Comparison of ENCODE assay signal across 6 cellular contexts in genomic region chr11:316031-316701, GRCh38. TPM values are rescaled to one million over a fixed set of nuclear protein-coding genes. Genes with fewer than 3 reads are reported as not detected.
A peak's percentile ranks its signal among the peaks of the same experiment; 100 is the strongest.
DNase-seq lines count a peak whose midpoint lies in the region; ATAC-seq, FAIRE-seq and TF ChIP-seq lines count a peak whose summit lies in the region.

No MANE protein-coding gene starts in this region.

- H3K9me1 ChIP-seq in K562 (ENCODE audit: control insufficient read depth, insufficient read depth, low read length), result no peaks in the 10 kb centered on the region

- H3K36me3 Mint-ChIP-seq in natural killer cell treated with Interleukin-12 subunit alpha and Interleukin-12 subunit beta and Interleukin-15 and Interleukin-18, amount 100 ng/mL, for 72 hours, result no peaks in the 10 kb centered on the region
- no peaks in the 10 kb centered on the region for H3K36me3 Mint-ChIP-seq in glutamatergic neuron (ENCODE audit: unreplicated experiment)

- no peak overlapping the region for H2AFZ ChIP-seq in K562 (ENCODE audit: low read depth, low read length)

- TF ChIP-seq RAD21 in K562 (CRISPR knock-in tag; conservative IDR thresholded peaks at IDR 0.05 in 1 of 2, IDR thresholded peaks at IDR 0.05 in 1 of 2), result no peak

- CTCF ChIA-PET in K562 (lab: Yijun Ruan, JAX; ENCODE audit: low intra/inter-chr PET ratio), result interaction anchor here (0.6 kb wide), 1 partner anchor 409 kb away, joined by 3 read pairs; no protein-coding TSS in a partner anchor

- H3K4me2 ChIP-seq in K562 (ENCODE audit: insufficient read depth, low read length), result peak overlapping the region; percentile 95

- peak overlapping the region; percentile 87 for H3K4me3 Mint-ChIP-seq in natural killer cell treated with Interleukin-12 subunit alpha and Interleukin-12 subunit beta and Interleukin-15 and Interleukin-18, amount 100 ng/mL, for 72 hours
- no peak overlapping the region for H3K4me3 Mint-ChIP-seq in glutamatergic neuron (ENCODE audit: unreplicated experiment)

- H3K79me2 ChIP-seq in K562 (ENCODE audit: control insufficient read depth, insufficient read depth, low read length), result peaks cover 84% of the 10 kb centered on the region

- peak overlapping the region; percentile 87 for H3K27ac ChIP-seq in K562 (ENCODE audit: extremely low read depth, low read depth, low read length)

- H3K27me3 Mint-ChIP-seq in natural killer cell treated with Interleukin-12 subunit alpha and Interleukin-12 subunit beta and Interleukin-15 and Interleukin-18, amount 100 ng/mL, for 72 hours, result no peaks in the 10 kb centered on the region
- H3K27me3 Mint-ChIP-seq in glutamatergic neuron (ENCODE audit: unreplicated experiment), result peaks cover 18% of the 10 kb centered on the region

- BruUV-seq in K562 (replicated peaks; lab: Mats Ljungman, UMichigan), result no TSS peak

- TF ChIP-seq CTCF in K562 (IDR thresholded peaks at IDR 0.05 in 2 of 3, conservative IDR thresholded peaks at IDR 0.05 in 1 of 3; ENCODE audit: insufficient read depth in 2 of 3, low read depth in 1 of 3, low read length in 3 of 3) (no peak), glutamatergic neuron (IDR thresholded peaks at IDR 0.05; ENCODE audit: partially characterized antibody, unreplicated experiment) (no peak)

- no peaks in the 10 kb centered on the region for H3K27me3 ChIP-seq in K562 (ENCODE audit: control insufficient read depth in 2 of 2, insufficient read depth in 2 of 2, low read length in 2 of 2)

- intact Hi-C loops in K562 (cut with micrococcal nuclease), result loop anchor here (2.0 kb wide), 1 partner anchor 39 kb away; no protein-coding TSS in a partner anchor

- H3K4me1 Mint-ChIP-seq in natural killer cell treated with Interleukin-12 subunit alpha and Interleukin-12 subunit beta and Interleukin-15 and Interleukin-18, amount 100 ng/mL, for 72 hours (ENCODE audit: low read depth in 2 of 2), result peaks cover 59 to 62% of the 10 kb centered on the region in 2 donors
- H3K4me1 Mint-ChIP-seq in glutamatergic neuron (ENCODE audit: low read depth, unreplicated experiment), result peaks cover 6% of the 10 kb centered on the region

- H3K4me1 ChIP-seq in K562 (replicated peaks in 1 of 2; ENCODE audit: control insufficient read depth in 2 of 2, insufficient read depth in 2 of 2, low read length in 2 of 2), result peaks cover 26 to 55% of the 10 kb centered on the region in 2 experiments

- H3K9me3 ChIP-seq in K562 (replicated peaks; ENCODE audit: control insufficient read depth, insufficient read depth, low read depth, low read length), result no peaks in the 10 kb centered on the region

- peaks cover 5% of the 10 kb centered on the region; the same call in 1 of the 2 replicates for H4K20me1 ChIP-seq in K562 (replicated peaks; ENCODE audit: control insufficient read depth, insufficient read depth, low read length)

- WGBS in K562 (ENCODE audit: insufficient coverage, low coverage, missing lambda C conversion rate), result 1% methylated on average over 56 of the region's 64 CpGs

- in situ Hi-C loops in K562 (cut with MboI), result no loop called here

- DNase-seq in K562 (ENCODE audit: extremely low read depth in 1 of 4, low spot score in 3 of 4) (peak; percentile 43 to 66 (median 54)), glutamatergic neuron (no peak), anterior cingulate cortex (lab: John Stamatoyannopoulos, UW) (no peak)
- peak; percentile 78 for DNase-seq in natural killer cell treated with Interleukin-12 subunit alpha and Interleukin-12 subunit beta and Interleukin-15 and Interleukin-18, amount 100 ng/mL, for 72 hours (ENCODE audit: low spot score)

- TF ChIP-seq POLR2A in GM10847 (IDR thresholded peaks at IDR 0.05; ENCODE audit: extremely low read depth, insufficient read length), result peak; percentile 34
- no peak for TF ChIP-seq POLR2A in K562 (conservative IDR thresholded peaks at IDR 0.05)

- ATAC-seq in K562 (peak; percentile 5), esophagus mucosa (no peak)
- ATAC-seq in natural killer cell treated with Interleukin-12 subunit alpha and Interleukin-12 subunit beta and Interleukin-15 and Interleukin-18, amount 100 ng/mL, for 72 hours, result peak in 1 of 2 donors; percentile 1

- peak overlapping the region; percentile 81 to 88 for H3K27ac Mint-ChIP-seq in natural killer cell treated with Interleukin-12 subunit alpha and Interleukin-12 subunit beta and Interleukin-15 and Interleukin-18, amount 100 ng/mL, for 72 hours
- H3K27ac Mint-ChIP-seq in glutamatergic neuron (ENCODE audit: unreplicated experiment), result no peak overlapping the region

- H3K9ac ChIP-seq in K562 (ENCODE audit: insufficient read depth in 1 of 2, low read depth in 2 of 2, low read length in 2 of 2), result peak overlapping the region; percentile 82 to 98

- POLR2A ChIA-PET in K562 (lab: Yijun Ruan, JAX), result interaction anchor here (0.6 to 2.0 kb wide), 11 partner anchors 8 to 134 kb away, joined by 3 to 10 read pairs (median 3); partner anchors contain the start of genes BET1L, PSMD13 and RIC8A

- H3K4me3 ChIP-seq in K562, result peak overlapping the region; percentile 69

- TF ChIP-seq EP300 in K562 (IDR thresholded peaks at IDR 0.05; ENCODE audit: low read length), result no peak

- H3K9me3 Mint-ChIP-seq in natural killer cell treated with Interleukin-12 subunit alpha and Interleukin-12 subunit beta and Interleukin-15 and Interleukin-18, amount 100 ng/mL, for 72 hours, result no peaks in the 10 kb centered on the region
- peaks cover 2% of the 10 kb centered on the region for H3K9me3 Mint-ChIP-seq in glutamatergic neuron (ENCODE audit: unreplicated experiment)

- H3K36me3 ChIP-seq in K562 (ENCODE audit: control insufficient read depth, insufficient read depth, low read length), result peaks cover 29% of the 10 kb centered on the region; the same call in 1 of the 3 replicates

- no peak for FAIRE-seq in K562 (lab: Jason Lieb, UNC)

RNA-seq across cellular contexts. Expression of gene IFITM1, which starts 2.3 kb away (rescaled TPM):
- 394 and 929 TPM in 2 replicates for total RNA-seq in K562 (2011; cell fraction: chromatin; rRNA removed; ENCODE audit: low replicate concordance)
- total RNA-seq in K562 (2011; cell fraction: nucleolus; rRNA removed), result 1,445 and 1,483 TPM in 2 replicates
- total RNA-seq in K562 (2011; cell fraction: nucleoplasm; rRNA removed), result 1,061 and 1,262 TPM in 2 replicates
- total RNA-seq in K562 (2014; rRNA removed), result 793 and 818 TPM in 2 replicates
- total RNA-seq in K562 (2014; rRNA removed; fragmentation: Illumina TruSeq; extraction: Trizol), result 572 and 787 TPM in 2 replicates
- total RNA-seq in K562 (2015; rRNA removed; fragmentation: Illumina TruSeq; extraction: Trizol), result 979 and 985 TPM in 2 replicates
- 691 and 717 TPM in 2 replicates for total RNA-seq in K562 (2021)
- polyA plus RNA-seq in K562 (2011; rRNA removed), result 900 and 1,311 TPM in 2 replicates
- 2,724 and 2,737 TPM in 2 replicates for polyA plus RNA-seq in K562 (2011; cell fraction: cytosol; rRNA removed)
- 780 and 1,049 TPM in 2 replicates for polyA plus RNA-seq in K562 (2011; cell fraction: nucleus; rRNA removed)
- polyA plus RNA-seq in K562 (2012), result 1,084 and 1,212 TPM in 2 replicates
- polyA plus RNA-seq in K562 (2014; fragmentation: Illumina TruSeq; extraction: Trizol), result 1,966 and 1,984 TPM in 2 replicates
- 1,000 to 10,000 TPM; 4,252 to 5,579 TPM for polyA plus RNA-seq in K562 (2014; fragmentation: Nextera tagmentation; extraction: Ambion mirVana)
- polyA plus RNA-seq in K562 (2014; rRNA removed), result 974 and 999 TPM in 2 replicates
- polyA minus RNA-seq in K562 (2011; rRNA and poly(A)+ RNA removed), result 752 and 801 TPM in 2 replicates
- 577 and 662 TPM in 2 replicates for polyA minus RNA-seq in K562 (2011; cell fraction: cytosol; rRNA and poly(A)+ RNA removed)
- 139 and 266 TPM in 2 replicates for polyA minus RNA-seq in K562 (2011; cell fraction: nucleus; rRNA and poly(A)+ RNA removed)
- 10 to 100 TPM; 58.1 to 71.0 TPM for total RNA-seq in natural killer cell treated with Interleukin-12 subunit alpha and Interleukin-12 subunit beta and Interleukin-15 and Interleukin-18, amount 100 ng/mL, for 72 hours
- total RNA-seq in glutamatergic neuron (ENCODE audit: unreplicated experiment), result 2.6 TPM
- total RNA-seq in esophagus mucosa, result 59.8 TPM

RNA-seq across cellular contexts. Expression of gene IFITM3, which starts 4.5 kb away (rescaled TPM):
- total RNA-seq in K562 (2011; cell fraction: chromatin; rRNA removed; ENCODE audit: low replicate concordance), result 6.0 and 26.3 TPM in 2 replicates
- total RNA-seq in K562 (2011; cell fraction: nucleolus; rRNA removed), result 38.8 and 53.5 TPM in 2 replicates
- 31.1 and 36.4 TPM in 2 replicates for total RNA-seq in K562 (2011; cell fraction: nucleoplasm; rRNA removed)
- total RNA-seq in K562 (2014; rRNA removed), result 49.6 and 70.6 TPM in 2 replicates
- total RNA-seq in K562 (2014; rRNA removed; fragmentation: Illumina TruSeq; extraction: Trizol), result 41.0 and 51.5 TPM in 2 replicates
- total RNA-seq in K562 (2015; rRNA removed; fragmentation: Illumina TruSeq; extraction: Trizol), result 155 and 161 TPM in 2 replicates
- 163 and 164 TPM in 2 replicates for total RNA-seq in K562 (2021)
- polyA plus RNA-seq in K562 (2011; rRNA removed), result 22.7 and 77.6 TPM in 2 replicates
- polyA plus RNA-seq in K562 (2011; cell fraction: cytosol; rRNA removed), result 128 TPM in 2 replicates
- polyA plus RNA-seq in K562 (2011; cell fraction: nucleus; rRNA removed), result 28.0 and 34.2 TPM in 2 replicates
- 478 and 481 TPM in 2 replicates for polyA plus RNA-seq in K562 (2012)
- 242 and 297 TPM in 2 replicates for polyA plus RNA-seq in K562 (2014; fragmentation: Illumina TruSeq; extraction: Trizol)
- 100 to 1,000 TPM; 452 to 461 TPM for polyA plus RNA-seq in K562 (2014; fragmentation: Nextera tagmentation; extraction: Ambion mirVana)
- polyA plus RNA-seq in K562 (2014; rRNA removed), result 77.7 and 150 TPM in 2 replicates
- 19.8 and 26.3 TPM in 2 replicates for polyA minus RNA-seq in K562 (2011; rRNA and poly(A)+ RNA removed)
- polyA minus RNA-seq in K562 (2011; cell fraction: cytosol; rRNA and poly(A)+ RNA removed), result 49.6 and 95.7 TPM in 2 replicates
- polyA minus RNA-seq in K562 (2011; cell fraction: nucleus; rRNA and poly(A)+ RNA removed), result 6.9 and 19.4 TPM in 2 replicates
- total RNA-seq in natural killer cell treated with Interleukin-12 subunit alpha and Interleukin-12 subunit beta and Interleukin-15 and Interleukin-18, amount 100 ng/mL, for 72 hours, result 10 to 100 TPM; 28.2 to 29.8 TPM
- 0.93 TPM for total RNA-seq in glutamatergic neuron (ENCODE audit: unreplicated experiment)
- total RNA-seq in esophagus mucosa, result 180 TPM

RNA-seq across cellular contexts. Expression of gene IFITM2, which starts 8.6 kb away (rescaled TPM):
- 6.5 and 20.8 TPM in 2 replicates for total RNA-seq in K562 (2011; cell fraction: chromatin; rRNA removed; ENCODE audit: low replicate concordance)
- 47.0 and 138 TPM in 2 replicates for total RNA-seq in K562 (2011; cell fraction: nucleolus; rRNA removed)
- 31.5 and 44.9 TPM in 2 replicates for total RNA-seq in K562 (2011; cell fraction: nucleoplasm; rRNA removed)
- total RNA-seq in K562 (2014; rRNA removed) (52.8 and 187 TPM in 2 replicates), K562 (2014; rRNA removed; fragmentation: Illumina TruSeq; extraction: Trizol) (137 and 145 TPM in 2 replicates), K562 (2015; rRNA removed; fragmentation: Illumina TruSeq; extraction: Trizol) (290 and 356 TPM in 2 replicates), K562 (2021) (693 and 698 TPM in 2 replicates), glutamatergic neuron (ENCODE audit: unreplicated experiment) (2.5 TPM), esophagus mucosa (94.0 TPM)
- polyA plus RNA-seq in K562 (2011; rRNA removed) (205 and 655 TPM in 2 replicates), K562 (2014; fragmentation: Illumina TruSeq; extraction: Trizol) (472 and 547 TPM in 2 replicates), K562 (2014; fragmentation: Nextera tagmentation; extraction: Ambion mirVana) (1,000 to 10,000 TPM; 3,629 to 4,872 TPM), K562 (2014; rRNA removed) (255 and 328 TPM in 2 replicates)
- polyA plus RNA-seq in K562 (2011; cell fraction: cytosol; rRNA removed), result 600 and 1,150 TPM in 2 replicates
- 59.9 and 198 TPM in 2 replicates for polyA plus RNA-seq in K562 (2011; cell fraction: nucleus; rRNA removed)
- 488 and 506 TPM in 2 replicates for polyA plus RNA-seq in K562 (2012)
- polyA minus RNA-seq in K562 (2011; rRNA and poly(A)+ RNA removed), result 69.9 and 190 TPM in 2 replicates
- polyA minus RNA-seq in K562 (2011; cell fraction: cytosol; rRNA and poly(A)+ RNA removed), result 143 and 401 TPM in 2 replicates
- polyA minus RNA-seq in K562 (2011; cell fraction: nucleus; rRNA and poly(A)+ RNA removed), result 14.8 and 71.3 TPM in 2 replicates
- 100 to 1,000 TPM in 1 of 2 donors, 10 to 100 TPM in 1; 87.9 to 171 TPM for total RNA-seq in natural killer cell treated with Interleukin-12 subunit alpha and Interleukin-12 subunit beta and Interleukin-15 and Interleukin-18, amount 100 ng/mL, for 72 hours

RNA-seq across cellular contexts. Expression of gene IFITM5, which starts 16.8 kb away (rescaled TPM):
- not detected in 2 replicates for total RNA-seq in K562 (2011; cell fraction: chromatin; rRNA removed; ENCODE audit: low replicate concordance)
- total RNA-seq in K562 (2011; cell fraction: nucleolus; rRNA removed), result not detected in 2 replicates
- not detected in 2 replicates for total RNA-seq in K562 (2011; cell fraction: nucleoplasm; rRNA removed)
- not detected in 2 replicates for total RNA-seq in K562 (2014; rRNA removed)
- total RNA-seq in K562 (2014; rRNA removed; fragmentation: Illumina TruSeq; extraction: Trizol), result not detected in 2 replicates
- total RNA-seq in K562 (2015; rRNA removed; fragmentation: Illumina TruSeq; extraction: Trizol), result not detected in 2 replicates
- not detected in 2 replicates for total RNA-seq in K562 (2021)
- not detected in 2 replicates for polyA plus RNA-seq in K562 (2011; rRNA removed)
- not detected in 2 replicates for polyA plus RNA-seq in K562 (2011; cell fraction: cytosol; rRNA removed)
- polyA plus RNA-seq in K562 (2011; cell fraction: nucleus; rRNA removed), result not detected in 2 replicates
- not detected in 2 replicates for polyA plus RNA-seq in K562 (2012)
- not detected in 2 replicates for polyA plus RNA-seq in K562 (2014; fragmentation: Illumina TruSeq; extraction: Trizol)
- not detected for polyA plus RNA-seq in K562 (2014; fragmentation: Nextera tagmentation; extraction: Ambion mirVana)
- polyA plus RNA-seq in K562 (2014; rRNA removed), result 0.19 TPM in 1 of 2 replicates, not detected in the other
- not detected in 2 replicates for polyA minus RNA-seq in K562 (2011; rRNA and poly(A)+ RNA removed)
- not detected in 2 replicates for polyA minus RNA-seq in K562 (2011; cell fraction: cytosol; rRNA and poly(A)+ RNA removed)
- not detected in 2 replicates for polyA minus RNA-seq in K562 (2011; cell fraction: nucleus; rRNA and poly(A)+ RNA removed)
- not detected for total RNA-seq in natural killer cell treated with Interleukin-12 subunit alpha and Interleukin-12 subunit beta and Interleukin-15 and Interleukin-18, amount 100 ng/mL, for 72 hours
- not detected for total RNA-seq in glutamatergic neuron (ENCODE audit: unreplicated experiment)
- not detected for total RNA-seq in esophagus mucosa

RNA-seq across cellular contexts. Expression of gene PGGHG, which starts 27.2 kb away (rescaled TPM):
- 121 and 331 TPM in 2 replicates for total RNA-seq in K562 (2011; cell fraction: chromatin; rRNA removed; ENCODE audit: low replicate concordance)
- total RNA-seq in K562 (2011; cell fraction: nucleolus; rRNA removed), result 233 and 250 TPM in 2 replicates
- total RNA-seq in K562 (2011; cell fraction: nucleoplasm; rRNA removed), result 139 and 152 TPM in 2 replicates
- total RNA-seq in K562 (2014; rRNA removed) (25.7 and 34.3 TPM in 2 replicates), K562 (2014; rRNA removed; fragmentation: Illumina TruSeq; extraction: Trizol) (3.3 and 5.1 TPM in 2 replicates), K562 (2015; rRNA removed; fragmentation: Illumina TruSeq; extraction: Trizol) (13.8 and 15.2 TPM in 2 replicates), K562 (2021) (55.9 and 73.1 TPM in 2 replicates), glutamatergic neuron (ENCODE audit: unreplicated experiment) (14.4 TPM), esophagus mucosa (2.4 TPM)
- polyA plus RNA-seq in K562 (2011; rRNA removed) (18.1 and 48.0 TPM in 2 replicates), K562 (2014; fragmentation: Illumina TruSeq; extraction: Trizol) (18.3 and 23.2 TPM in 2 replicates), K562 (2014; fragmentation: Nextera tagmentation; extraction: Ambion mirVana) (under 1 TPM; 0.38 to 0.84 TPM), K562 (2014; rRNA removed) (74.2 and 85.1 TPM in 2 replicates)
- 11.1 and 18.3 TPM in 2 replicates for polyA plus RNA-seq in K562 (2011; cell fraction: cytosol; rRNA removed)
- polyA plus RNA-seq in K562 (2011; cell fraction: nucleus; rRNA removed), result 636 and 650 TPM in 2 replicates
- polyA plus RNA-seq in K562 (2012), result 54.9 and 131 TPM in 2 replicates
- polyA minus RNA-seq in K562 (2011; rRNA and poly(A)+ RNA removed), result 2.3 TPM in 2 replicates
- 4.9 and 8.6 TPM in 2 replicates for polyA minus RNA-seq in K562 (2011; cell fraction: cytosol; rRNA and poly(A)+ RNA removed)
- 43.4 and 50.0 TPM in 2 replicates for polyA minus RNA-seq in K562 (2011; cell fraction: nucleus; rRNA and poly(A)+ RNA removed)
- total RNA-seq in natural killer cell treated with Interleukin-12 subunit alpha and Interleukin-12 subunit beta and Interleukin-15 and Interleukin-18, amount 100 ng/mL, for 72 hours, result 10 to 100 TPM; 17.0 to 24.9 TPM

Comparison
In these comparisons a context has a peak if more than half of its experiments do, and no peak if none do; other contexts are left out.
1. DNase-seq: peak in K562 (4 of 4) and natural killer cell treated with Interleukin-12 subunit alpha and Interleukin-12 subunit beta and Interleukin-15 and Interleukin-18, amount 100 ng/mL, for 72 hours (single experiment); none in glutamatergic neuron (single experiment) and anterior cingulate cortex (0 of 58).
2. RNA of gene IFITM1, which starts 2.3 kb away (total RNA-seq): 394 to 1,483 TPM in K562, 58.1 to 71.0 TPM in natural killer cell treated with Interleukin-12 subunit alpha and Interleukin-12 subunit beta and Interleukin-15 and Interleukin-18, amount 100 ng/mL, for 72 hours and 59.8 TPM in esophagus mucosa (single experiment); 2.6 TPM in glutamatergic neuron (single experiment); every median in the first group is over 10 times any median in the second.